ENCODE assay signal across 8 cellular contexts in genomic region chr17:59361916-59362810, GRCh38. TPM values are rescaled to one million over a fixed set of nuclear protein-coding genes. Genes with fewer than 3 reads are reported as not detected.
DNase-seq lines count a peak whose midpoint lies in the region; ATAC-seq and TF ChIP-seq lines count a peak whose summit lies in the region.

No MANE protein-coding gene starts in this region.

- no peak for TF ChIP-seq RAD21 in HCT116 (IDR thresholded peaks at IDR 0.05; ENCODE audit: low read depth)

- H3K36me3 ChIP-seq in HCT116 (ENCODE audit: control insufficient read depth in 1 of 2, insufficient read depth in 2 of 2, low read length in 2 of 2), result no peaks in the 10 kb centered on the region
- no peaks in the 10 kb centered on the region for H3K36me3 ChIP-seq in mucosa of descending colon (ENCODE audit: low read depth)
- H3K36me3 ChIP-seq in vagina, result no peaks in the 10 kb centered on the region

- H3K9me3 ChIP-seq in HCT116 (ENCODE audit: control insufficient read depth in 1 of 2, insufficient read depth in 1 of 2, low read depth in 1 of 2, low read length in 2 of 2) (no peaks in the 10 kb centered on the region), mucosa of descending colon (no peaks in the 10 kb centered on the region), vagina (no peaks in the 10 kb centered on the region)

- no peaks in the 10 kb centered on the region for H4K20me1 ChIP-seq in HCT116 (ENCODE audit: insufficient read depth)

- no peaks in the 10 kb centered on the region for H3K79me2 ChIP-seq in HCT116 (ENCODE audit: insufficient read depth, low read length)

- CTCF ChIA-PET in HCT116 (lab: Charles Lee), result no interaction called here

- BruUV-seq in HCT116 (replicated peaks; lab: Mats Ljungman, UMichigan), result no TSS peak

- TF ChIP-seq POLR2A in HCT116 (IDR thresholded peaks at IDR 0.05; ENCODE audit: borderline replicate concordance, extremely low read depth, insufficient read depth, insufficient read length) (no peak), vagina (IDR thresholded peaks at IDR 0.05) (no peak)

- H3K27ac ChIP-seq in HCT116 (ENCODE audit: low read depth, low read length) (no peak overlapping the region), vagina (peak overlapping the region; percentile 78)

- H3K4me3 ChIP-seq in HCT116 (replicated peaks in 1 of 2; ENCODE audit: low read depth in 1 of 2, low read length in 2 of 2) (no peak overlapping the region), mucosa of descending colon (no peak overlapping the region), vagina (no peak overlapping the region)

- POLR2A ChIA-PET in HCT116 (lab: Charles Lee), result no interaction called here

- H3K27me3 ChIP-seq in HCT116 (ENCODE audit: insufficient read depth, low read length) (0 out of 2 replicates have a peak, but pooled peaks cover 3% of the 10 kb centered on the region), vagina (no peaks in the 10 kb centered on the region)

- intact Hi-C loops in HCT116 (cut with micrococcal nuclease) (no loop called here), mucosa of descending colon (cut with DNase I, micrococcal nuclease) (no loop called here), vagina (cut with DNase I) (no loop called here)

- H3K9me2 ChIP-seq in HCT116 (ENCODE audit: insufficient read depth), result no peaks in the 10 kb centered on the region

- no peak overlapping the region for H3K9ac ChIP-seq in HCT116 (ENCODE audit: low read length)

- H3K4me2 ChIP-seq in HCT116 (ENCODE audit: low read length), result no peak overlapping the region

- H2AFZ ChIP-seq in HCT116 (ENCODE audit: low read depth, low read length, poor library complexity, severe bottlenecking), result no peak overlapping the region

- TF ChIP-seq CTCF in HCT116 (IDR thresholded peaks at IDR 0.05 in 2 of 3, conservative IDR thresholded peaks at IDR 0.05 in 1 of 3; ENCODE audit: borderline replicate concordance in 1 of 3, insufficient read depth in 1 of 3, low read depth in 2 of 3, low read length in 2 of 3) (no peak), mucosa of descending colon (IDR thresholded peaks at IDR 0.05) (no peak), vagina (IDR thresholded peaks at IDR 0.05) (no peak)

- DNase-seq in GM04504 (ENCODE audit: low read depth) (peak; percentile 83), HCT116 (ENCODE audit: low read depth, low spot score) (no peak), RPMI7951 (ENCODE audit: low read depth) (peak; percentile 87), brain pericyte (ENCODE audit: low read depth, low spot score) (peak; percentile 77), mucosa of descending colon (no peak), vagina (ENCODE audit: extremely low spot score in 2 of 2) (no peak), pons (ENCODE audit: low spot score) (no peak)

- ATAC-seq in HCT116 (peak; percentile 32), mucosa of descending colon (peak; percentile 16), HG02571 (IDR thresholded peaks at IDR 0.05; ENCODE audit: unreplicated experiment) (no peak)

- H3K4me1 ChIP-seq in HCT116 (ENCODE audit: control insufficient read depth in 1 of 2, insufficient read depth in 2 of 2, low read length in 2 of 2) (peaks cover 19 to 25% of the 10 kb centered on the region in 2 experiments), mucosa of descending colon (ENCODE audit: low read depth) (peaks cover 36% of the 10 kb centered on the region), vagina (peaks cover 75% of the 10 kb centered on the region)

- RAD21 ChIA-PET in HCT116 (lab: Charles Lee; ENCODE audit: low non-redundant PET in 1 of 2, low total read pairs in 2 of 2, uncharacterized antibody in 2 of 2, unreplicated experiment in 2 of 2), result no interaction called here

TF ChIP-seq in HCT116, 20 proteins besides CTCF, POLR2A, EP300 and RAD21:
- no peak for TF ChIP-seq REST (IDR thresholded peaks at IDR 0.05; ENCODE audit: low read depth)
- no peak for TF ChIP-seq CEBPB (IDR thresholded peaks at IDR 0.05; ENCODE audit: low read depth)
- no peak for TF ChIP-seq EZH2phosphoT487 (IDR thresholded peaks at IDR 0.05; ENCODE audit: borderline replicate concordance)
- TF ChIP-seq ZBTB33 (IDR thresholded peaks at IDR 0.05; ENCODE audit: extremely low read depth, insufficient replicate concordance, low read length), result no peak
- no peak for TF ChIP-seq MAX (IDR thresholded peaks at IDR 0.05)
- TF ChIP-seq SRF (IDR thresholded peaks at IDR 0.05; ENCODE audit: low read depth), result no peak
- TF ChIP-seq ELF1 (IDR thresholded peaks at IDR 0.05; ENCODE audit: borderline replicate concordance, low read depth), result no peak
- TF ChIP-seq FOSL1 (IDR thresholded peaks at IDR 0.05; ENCODE audit: low read depth), result no peak

RNA-seq across cellular contexts. Expression of gene YPEL2, which starts 30.7 kb away (rescaled TPM):
- total RNA-seq in HCT116 (2021; ENCODE audit: unreplicated experiment) (4.7 TPM), mucosa of descending colon (10 to 100 TPM; 29.6 to 33.8 (median 32.8) TPM), vagina (16.7 TPM)
- polyA plus RNA-seq in HCT116 (2012), result 2.7 and 4.1 TPM in 2 replicates
- 1.5 and 1.9 TPM in 2 replicates for total RNA-seq in RPMI7951 (2014; rRNA removed; shearing (Covaris generic))

Comparison
In these comparisons a context has a peak if more than half of its experiments do, and no peak if none do; other contexts are left out.
1. DNase-seq: peak in GM04504 (single experiment), RPMI7951 (single experiment) and brain pericyte (single experiment); none in HCT116 (single experiment), mucosa of descending colon (0 of 3), vagina (0 of 2) and pons (single experiment).